In genomic region chr9:95366731-95367325, GRCh38 we compare ENCODE assay signal across 25 cellular contexts.
"Had no signal": no experiment of that assay in that cellular context is flagged by ENCODE, and none has a peak within 500 bp of the region (broad histone marks: within the 10 kb centered on the region; RNA-seq: fewer than 3 reads in every experiment).

No MANE protein-coding gene starts in this region.

- H3K9me3 Mint-ChIP-seq: activated naive CD4-positive, alpha-beta T cell treated with anti-CD3 and anti-CD28 coated beads, Interleukin-2, amount 10 ng/mL, durations not matched to agents 7 days and 5 days; immature natural killer cell; natural killer cell treated with Interleukin-12 subunit alpha and Interleukin-12 subunit beta and Interleukin-15 and Interleukin-18, amount 100 ng/mL, for 72 hours; stimulated activated naive CD8-positive, alpha-beta T cell treated with anti-CD3 and anti-CD28 coated beads, Interleukin-15, amount 100 ng/mL, for 72 hours; T-helper 1 cell treated with Interleukin-12 subunit alpha and Interleukin-12 subunit beta and Interleukin-4 antibody, amounts not matched to agents 30 μg/mL and 1 μg/mL, for 36 hours had no signal

- H3K4me1 ChIP-seq: left lung, suprapubic skin, tibial nerve had no signal

- H3K36me3 Mint-ChIP-seq: activated naive CD4-positive, alpha-beta T cell treated with anti-CD3 and anti-CD28 coated beads, Interleukin-2, amount 10 ng/mL, durations not matched to agents 7 days and 5 days; brain; natural killer cell treated with Interleukin-12 subunit alpha and Interleukin-12 subunit beta and Interleukin-15 and Interleukin-18, amount 100 ng/mL, for 72 hours had no signal

- DNase-seq: activated CD4-positive, alpha-beta T cell treated with anti-CD3 and anti-CD28 coated beads for 4 hours; activated CD4-positive, alpha-beta T cell treated with anti-CD3 and anti-CD28 coated beads, Interleukin-2, amount 50 U/mL, for 48 hours; activated CD4-positive, CD25-positive, alpha-beta regulatory T cell; activated effector memory CD4-positive, alpha-beta T cell treated with Interleukin-2 at 50 U/mL for 16 hours; activated naive CD4-positive, alpha-beta T cell treated with anti-CD3 and anti-CD28 coated beads, Interleukin-2, amount 10 ng/mL, durations not matched to agents 7 days and 5 days; activated T-cell treated with anti-CD3 and anti-CD28 coated beads, Interleukin-2, amount 50 U/mL, for 48 hours; central memory CD4-positive, alpha-beta T cell; dermis blood vessel endothelial cell; effector memory CD4-positive, alpha-beta T cell; gastrocnemius medialis; immature natural killer cell; kidney glomerular epithelial cell; left lung; pancreas; right cardiac atrium; stimulated activated CD4-positive, alpha-beta T cell treated with anti-CD3 and anti-CD28 coated beads, Interleukin-1b, Interleukin-23, amount 100 ng/mL, for 48 hours; stimulated activated naive CD8-positive, alpha-beta T cell treated with anti-CD3 and anti-CD28 coated beads, Interleukin-15, amount 100 ng/mL, for 72 hours had no signal

- H3K27ac ChIP-seq: esophagus muscularis mucosa, gastrocnemius medialis, left lung, neutrophil, pancreas, skin epidermis, suprapubic skin, tibial nerve had no signal

- H3K4me3 ChIP-seq: esophagus muscularis mucosa, gastrocnemius medialis, left lung, pancreas, skin epidermis, suprapubic skin, tibial nerve had no signal

- H3K4me3 Mint-ChIP-seq: activated naive CD4-positive, alpha-beta T cell treated with anti-CD3 and anti-CD28 coated beads, Interleukin-2, amount 10 ng/mL, durations not matched to agents 7 days and 5 days; brain; immature natural killer cell; natural killer cell treated with Interleukin-12 subunit alpha and Interleukin-12 subunit beta and Interleukin-15 and Interleukin-18, amount 100 ng/mL, for 72 hours; stimulated activated naive CD8-positive, alpha-beta T cell treated with anti-CD3 and anti-CD28 coated beads, Interleukin-15, amount 100 ng/mL, for 72 hours; T-helper 1 cell treated with Interleukin-12 subunit alpha and Interleukin-12 subunit beta and Interleukin-4 antibody, amounts not matched to agents 30 μg/mL and 1 μg/mL, for 36 hours had no signal

- H3K4me1 Mint-ChIP-seq: activated naive CD4-positive, alpha-beta T cell treated with anti-CD3 and anti-CD28 coated beads, Interleukin-2, amount 10 ng/mL, durations not matched to agents 7 days and 5 days; immature natural killer cell; stimulated activated naive CD8-positive, alpha-beta T cell treated with anti-CD3 and anti-CD28 coated beads, Interleukin-15, amount 100 ng/mL, for 72 hours had no signal

- H3K27ac Mint-ChIP-seq: activated naive CD4-positive, alpha-beta T cell treated with anti-CD3 and anti-CD28 coated beads, Interleukin-2, amount 10 ng/mL, durations not matched to agents 7 days and 5 days; immature natural killer cell; natural killer cell treated with Interleukin-12 subunit alpha and Interleukin-12 subunit beta and Interleukin-15 and Interleukin-18, amount 100 ng/mL, for 72 hours; stimulated activated naive CD8-positive, alpha-beta T cell treated with anti-CD3 and anti-CD28 coated beads, Interleukin-15, amount 100 ng/mL, for 72 hours; T-helper 1 cell treated with Interleukin-12 subunit alpha and Interleukin-12 subunit beta and Interleukin-4 antibody, amounts not matched to agents 30 μg/mL and 1 μg/mL, for 36 hours had no signal

- ATAC-seq: gastrocnemius medialis; left lung; natural killer cell treated with Interleukin-12 subunit alpha and Interleukin-12 subunit beta and Interleukin-15 and Interleukin-18, amount 100 ng/mL, for 72 hours; pancreas; right cardiac atrium; stimulated activated naive CD8-positive, alpha-beta T cell treated with anti-CD3 and anti-CD28 coated beads, Interleukin-15, amount 100 ng/mL, for 72 hours had no signal

- H3K9me3 ChIP-seq: esophagus muscularis mucosa, gastrocnemius medialis, left lung, neutrophil, pancreas, suprapubic skin, tibial nerve had no signal

- H3K36me3 ChIP-seq: esophagus muscularis mucosa, gastrocnemius medialis, left lung, neutrophil, pancreas, suprapubic skin, tibial nerve had no signal

- H3K27me3 ChIP-seq: esophagus muscularis mucosa, gastrocnemius medialis, pancreas, tibial nerve had no signal
